8 cellular contexts compared by ENCODE assay signal in the genomic region with DNA sequence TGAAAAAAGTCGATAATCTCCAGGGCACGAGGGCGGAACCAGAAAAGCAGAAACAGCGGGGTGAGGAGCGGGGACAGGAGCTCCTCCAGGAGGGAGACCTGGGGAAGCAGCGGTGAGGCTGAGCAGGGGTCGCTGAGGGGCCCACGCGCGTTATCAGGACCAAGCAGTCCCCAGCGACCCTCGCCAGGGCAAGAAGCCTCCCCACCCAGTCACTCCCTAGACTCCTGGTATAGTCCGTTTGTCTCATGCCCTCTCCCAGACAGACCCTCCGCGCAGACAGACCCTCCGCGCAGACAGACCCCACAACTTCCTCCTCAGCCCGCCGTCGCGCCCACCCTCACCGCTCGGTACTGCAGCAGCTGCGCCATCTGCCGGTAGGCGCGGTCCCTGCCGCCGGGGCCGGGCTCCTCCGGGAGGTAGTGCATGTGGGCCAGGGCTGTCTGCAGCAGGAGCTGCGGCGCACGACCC. TPM values are rescaled to one million over a fixed set of nuclear protein-coding genes. Genes with fewer than 3 reads are reported as not detected.
DNase-seq lines count a peak whose midpoint lies in the region; ATAC-seq, FAIRE-seq and TF ChIP-seq lines count a peak whose summit lies in the region.

No MANE protein-coding gene starts in this region.

- H3K9me3 ChIP-seq in SU-DHL-6 (ENCODE audit: insufficient read depth, low read length) (no peaks in the 10 kb centered on the region), right atrium auricular region (no peaks in the 10 kb centered on the region), gastrocnemius medialis (no peaks in the 10 kb centered on the region)

- no peaks in the 10 kb centered on the region for H4K20me1 ChIP-seq in SU-DHL-6 (ENCODE audit: low read depth, low read length)

- POLR2A ChIA-PET in activated naive CD8-positive, alpha-beta T cell treated with anti-CD3 and anti-CD28 coated beads, Interleukin-2, amount 10 ng/mL, durations not matched to agents 7 days and 5 days (lab: Charles Lee), result interaction anchor here (1.0 to 3.5 kb wide), 5 partner anchors 7 to 55 kb away, joined by 3 to 26 read pairs (median 8); partner anchors contain the start of gene ABCB8

- H3K4me1 ChIP-seq in right atrium auricular region (peaks cover 0 to 31% of the 10 kb centered on the region in 2 donors), gastrocnemius medialis (peaks cover 8 to 22% of the 10 kb centered on the region in 2 donors)

- peak overlapping the region; percentile 86 for H3K27ac Mint-ChIP-seq in activated naive CD8-positive, alpha-beta T cell treated with anti-CD3 and anti-CD28 coated beads, Interleukin-2, amount 10 ng/mL, durations not matched to agents 7 days and 5 days

- peak overlapping the region; percentile 80 for H3K4me3 Mint-ChIP-seq in activated naive CD8-positive, alpha-beta T cell treated with anti-CD3 and anti-CD28 coated beads, Interleukin-2, amount 10 ng/mL, durations not matched to agents 7 days and 5 days

- peaks cover 41% of the 10 kb centered on the region for H3K4me1 Mint-ChIP-seq in activated naive CD8-positive, alpha-beta T cell treated with anti-CD3 and anti-CD28 coated beads, Interleukin-2, amount 10 ng/mL, durations not matched to agents 7 days and 5 days

- no peaks in the 10 kb centered on the region for H3K36me3 ChIP-seq in SU-DHL-6 (ENCODE audit: low read length)
- H3K36me3 ChIP-seq in right atrium auricular region, result no peaks in the 10 kb centered on the region
- no peaks in the 10 kb centered on the region for H3K36me3 ChIP-seq in gastrocnemius medialis

- H3F3A ChIP-seq in SU-DHL-6 (ENCODE audit: insufficient read depth), result no peaks in the 10 kb centered on the region

- ATAC-seq in activated naive CD8-positive, alpha-beta T cell treated with anti-CD3 and anti-CD28 coated beads, Interleukin-2, amount 10 ng/mL, durations not matched to agents 7 days and 5 days (ENCODE audit: low read depth), result peak; percentile 54
- peak; percentile 62 to 64 for ATAC-seq in gastrocnemius medialis
- no peak for ATAC-seq in GM18858 (IDR thresholded peaks at IDR 0.05; ENCODE audit: unreplicated experiment)

- H3K27ac ChIP-seq in SU-DHL-6 (ENCODE audit: low read depth, low read length) (no peak overlapping the region), right atrium auricular region (no peak overlapping the region), gastrocnemius medialis (no peak overlapping the region)

- no peaks in the 10 kb centered on the region for H3K79me2 ChIP-seq in SU-DHL-6 (ENCODE audit: insufficient read depth, low read length)

- no peak for TF ChIP-seq POLR2A in GM12891 (IDR thresholded peaks at IDR 0.05; ENCODE audit: low read depth, low read length)
- TF ChIP-seq POLR2A in gastrocnemius medialis (IDR thresholded peaks at IDR 0.05), result no peak

- intact Hi-C loops in gastrocnemius medialis (cut with DNase I; ENCODE audit: low total_unique reads), result no loop called here

- TF ChIP-seq CTCF in SU-DHL-6 (IDR thresholded peaks at IDR 0.05; ENCODE audit: insufficient read depth, low read length, poor library complexity, severe bottlenecking), result peak; percentile 89
- TF ChIP-seq CTCF in right atrium auricular region (IDR thresholded peaks at IDR 0.05), result peak; percentile 92 to 96
- peak; percentile 75 to 96 (median 88) for TF ChIP-seq CTCF in gastrocnemius medialis (IDR thresholded peaks at IDR 0.05 in 4 of 5, conservative IDR thresholded peaks at IDR 0.05 in 1 of 5)

- H3K9me2 ChIP-seq in SU-DHL-6 (replicated peaks; ENCODE audit: insufficient read depth, low read length), result no peaks in the 10 kb centered on the region

- H3K4me2 ChIP-seq in SU-DHL-6 (ENCODE audit: low read depth, low read length, poor library complexity, severe bottlenecking), result peak overlapping the region; percentile 40

- H2AFZ ChIP-seq in SU-DHL-6 (ENCODE audit: low read depth, low read length, severe bottlenecking), result peak overlapping the region; percentile 38

- peaks cover 1% of the 10 kb centered on the region for H3K36me3 Mint-ChIP-seq in activated naive CD8-positive, alpha-beta T cell treated with anti-CD3 and anti-CD28 coated beads, Interleukin-2, amount 10 ng/mL, durations not matched to agents 7 days and 5 days

- in situ Hi-C loops in gastrocnemius medialis (cut with MboI; ENCODE audit: low sequenced_read_pairs in 4 of 4), result no loop called here

- H3K4me3 ChIP-seq in SU-DHL-6 (ENCODE audit: insufficient read depth, low read length, poor library complexity, severe bottlenecking) (no peak overlapping the region), right atrium auricular region (peak overlapping the region in 1 of 2 donors; percentile 26), gastrocnemius medialis (peak overlapping the region in 3 of 4 donors; percentile 17 to 38 (median 31))

- H3K9ac ChIP-seq in SU-DHL-6 (ENCODE audit: low read length), result peak overlapping the region; percentile 24; the same call in 1 of the 2 replicates

- FAIRE-seq in GM12891 (lab: Jason Lieb, UNC), result no peak

- no peaks in the 10 kb centered on the region for H3K9me3 Mint-ChIP-seq in activated naive CD8-positive, alpha-beta T cell treated with anti-CD3 and anti-CD28 coated beads, Interleukin-2, amount 10 ng/mL, durations not matched to agents 7 days and 5 days

- H3K27me3 ChIP-seq in SU-DHL-6 (ENCODE audit: low read length) (no peaks in the 10 kb centered on the region), right atrium auricular region (no peaks in the 10 kb centered on the region), gastrocnemius medialis (peaks cover 29 to 63% (median 44%) of the 10 kb centered on the region in 3 donors)

- peak; percentile 85 for DNase-seq in 8988T
- DNase-seq in GM12891 (ENCODE audit: insufficient read length, low spot score), result peak; percentile 82
- peak; percentile 47 for DNase-seq in HT1080 (ENCODE audit: low read depth)
- peak; percentile 92 for DNase-seq in activated naive CD8-positive, alpha-beta T cell treated with anti-CD3 and anti-CD28 coated beads, Interleukin-2, amount 10 ng/mL, durations not matched to agents 7 days and 5 days
- no peak for DNase-seq in right atrium auricular region (ENCODE audit: low spot score)
- no peak for DNase-seq in gastrocnemius medialis

- H3K27me3 Mint-ChIP-seq in activated naive CD8-positive, alpha-beta T cell treated with anti-CD3 and anti-CD28 coated beads, Interleukin-2, amount 10 ng/mL, durations not matched to agents 7 days and 5 days, result peaks cover 18% of the 10 kb centered on the region

TF ChIP-seq in GM12891, 5 proteins besides CTCF, POLR2A, EP300 and RAD21:
- TF ChIP-seq POU2F2 (IDR thresholded peaks at IDR 0.05; ENCODE audit: low read depth, low read length) (no peak), TAF1 (IDR thresholded peaks at IDR 0.05; ENCODE audit: low read depth, low read length) (no peak), SPI1 (IDR thresholded peaks at IDR 0.05; ENCODE audit: low read depth, low read length) (no peak), PAX5 (IDR thresholded peaks at IDR 0.05; ENCODE audit: insufficient read depth, low read length, severe bottlenecking) (no peak), POLR2AphosphoS5 (IDR thresholded peaks at IDR 0.05; ENCODE audit: low read depth, low read length) (no peak)

RNA-seq across cellular contexts. Expression of gene ATG9B, which starts 6.3 kb away (rescaled TPM):
- 0.71 TPM for polyA plus RNA-seq in GM12891 (2012; ENCODE audit: low read depth, missing spikeins)
- total RNA-seq in HT1080 (2014; rRNA removed; shearing (Covaris generic)), result not detected in 2 replicates
- polyA plus RNA-seq in HT1080 (2015; cell fraction: cytosol; rRNA removed), result not detected in 2 replicates
- 0.51 and 0.62 TPM in 2 replicates for polyA plus RNA-seq in HT1080 (2015; cell fraction: nucleus; rRNA removed)
- 10 to 100 TPM; 11.1 to 11.6 TPM for total RNA-seq in activated naive CD8-positive, alpha-beta T cell treated with anti-CD3 and anti-CD28 coated beads, Interleukin-2, amount 10 ng/mL, durations not matched to agents 7 days and 5 days
- total RNA-seq in right atrium auricular region, result not detected
- under 1 TPM in 1 of 4 donors, not detected in 3; 0.31 TPM for total RNA-seq in gastrocnemius medialis

RNA-seq across cellular contexts. Expression of gene ABCB8, which starts 10.3 kb away (rescaled TPM):
- polyA plus RNA-seq in GM12891 (2012; ENCODE audit: low read depth, missing spikeins), result 10.9 TPM
- 29.4 and 37.0 TPM in 2 replicates for total RNA-seq in HT1080 (2014; rRNA removed; shearing (Covaris generic))
- polyA plus RNA-seq in HT1080 (2015; cell fraction: cytosol; rRNA removed), result 24.6 and 31.6 TPM in 2 replicates
- 60.2 and 65.5 TPM in 2 replicates for polyA plus RNA-seq in HT1080 (2015; cell fraction: nucleus; rRNA removed)
- 10 to 100 TPM; 48.1 to 48.3 TPM for total RNA-seq in activated naive CD8-positive, alpha-beta T cell treated with anti-CD3 and anti-CD28 coated beads, Interleukin-2, amount 10 ng/mL, durations not matched to agents 7 days and 5 days
- total RNA-seq in right atrium auricular region (10 to 100 TPM; 11.9 to 20.6 TPM), gastrocnemius medialis (10 to 100 TPM; 10.4 to 25.7 (median 16.2) TPM)

RNA-seq across cellular contexts. Expression of gene NOS3, which starts 27.2 kb away (rescaled TPM):
- polyA plus RNA-seq in GM12891 (2012; ENCODE audit: low read depth, missing spikeins), result 0.04 TPM
- total RNA-seq in HT1080 (2014; rRNA removed; shearing (Covaris generic)), result 71.5 and 94.6 TPM in 2 replicates
- polyA plus RNA-seq in HT1080 (2015; cell fraction: cytosol; rRNA removed), result 101 and 110 TPM in 2 replicates
- polyA plus RNA-seq in HT1080 (2015; cell fraction: nucleus; rRNA removed), result 39.0 and 43.6 TPM in 2 replicates
- 10 to 100 TPM; 12.5 to 15.8 TPM for total RNA-seq in activated naive CD8-positive, alpha-beta T cell treated with anti-CD3 and anti-CD28 coated beads, Interleukin-2, amount 10 ng/mL, durations not matched to agents 7 days and 5 days
- total RNA-seq in right atrium auricular region, result 10 to 100 TPM; 14.5 to 78.6 TPM
- total RNA-seq in gastrocnemius medialis, result 10 to 100 TPM in 1 of 4 donors, 1 to 10 TPM in 3; 1.4 to 10.8 (median 4.2) TPM

RNA-seq across cellular contexts. Expression of gene ASIC3, which starts 30.3 kb away (rescaled TPM):
- 2.7 TPM for polyA plus RNA-seq in GM12891 (2012; ENCODE audit: low read depth, missing spikeins)
- total RNA-seq in HT1080 (2014; rRNA removed; shearing (Covaris generic)), result 0.45 TPM in 1 of 2 replicates, not detected in the other
- 0.28 and 2.1 TPM in 2 replicates for polyA plus RNA-seq in HT1080 (2015; cell fraction: cytosol; rRNA removed)
- 9.4 and 12.3 TPM in 2 replicates for polyA plus RNA-seq in HT1080 (2015; cell fraction: nucleus; rRNA removed)
- total RNA-seq in activated naive CD8-positive, alpha-beta T cell treated with anti-CD3 and anti-CD28 coated beads, Interleukin-2, amount 10 ng/mL, durations not matched to agents 7 days and 5 days, result 1 to 10 TPM; 4.7 to 6.0 TPM
- total RNA-seq in right atrium auricular region (1 to 10 TPM; 1.1 to 1.2 TPM), gastrocnemius medialis (10 to 100 TPM in 1 of 4 donors, 1 to 10 TPM in 2, under 1 TPM in 1; 0.72 to 11.0 (median 2.5) TPM)

RNA-seq across cellular contexts. Expression of gene CDK5, which starts 39.7 kb away (rescaled TPM):
- polyA plus RNA-seq in GM12891 (2012; ENCODE audit: low read depth, missing spikeins), result 14.4 TPM
- total RNA-seq in HT1080 (2014; rRNA removed; shearing (Covaris generic)), result 67.8 and 70.2 TPM in 2 replicates
- polyA plus RNA-seq in HT1080 (2015; cell fraction: cytosol; rRNA removed), result 34.2 and 35.8 TPM in 2 replicates
- 16.9 and 19.1 TPM in 2 replicates for polyA plus RNA-seq in HT1080 (2015; cell fraction: nucleus; rRNA removed)
- total RNA-seq in activated naive CD8-positive, alpha-beta T cell treated with anti-CD3 and anti-CD28 coated beads, Interleukin-2, amount 10 ng/mL, durations not matched to agents 7 days and 5 days, result 10 to 100 TPM; 15.3 to 15.9 TPM
- total RNA-seq in right atrium auricular region (1 to 10 TPM; 4.4 to 4.9 TPM), gastrocnemius medialis (10 to 100 TPM in 1 of 4 donors, 1 to 10 TPM in 3; 3.7 to 10.7 (median 5.9) TPM)

Comparison
In these comparisons a context has a peak if more than half of its experiments do, and no peak if none do; other contexts are left out.
1. DNase-seq: peak in 8988T (single experiment), GM12891 (single experiment), HT1080 (single experiment) and activated naive CD8-positive, alpha-beta T cell treated with anti-CD3 and anti-CD28 coated beads, Interleukin-2, amount 10 ng/mL, durations not matched to agents 7 days and 5 days (single experiment); none in right atrium auricular region (single experiment) and gastrocnemius medialis (0 of 2).
2. RNA of gene ATG9B, which starts 6.3 kb away (total RNA-seq): 11.1 to 11.6 TPM in activated naive CD8-positive, alpha-beta T cell treated with anti-CD3 and anti-CD28 coated beads, Interleukin-2, amount 10 ng/mL, durations not matched to agents 7 days and 5 days; not detected in right atrium auricular region, not detected in HT1080 and 0.31 TPM in gastrocnemius medialis; every median in the first group is over 4 times any median in the second.
3. Peak in every context shown above with its lines, with median percentiles within 50 percentile points of each other: CTCF ChIP-seq.